1 cellular context compared by ENCODE assay signal in genomic region chr4:40055873-40056721, GRCh38.
TF ChIP-seq lines count a peak whose summit lies in the region.

No MANE protein-coding gene starts in this region.

TF ChIP-seq in HepG2, 621 proteins besides CTCF, POLR2A, EP300 and RAD21 (continued from another document and continues in another):
- TF ChIP-seq PRDM10 (CRISPR knock-in tag; IDR thresholded peaks at IDR 0.05; ENCODE audit: low read depth) (peak; percentile 47; the same call in 1 of the 2 replicates), HDAC1 (CRISPR knock-in tag; IDR thresholded peaks at IDR 0.05) (peak; percentile 34; the same call in 1 of the 2 replicates), CBX2 (IDR thresholded peaks at IDR 0.05; ENCODE audit: low read depth, low read length) (no peak), CBX2 (CRISPR knock-in tag; IDR thresholded peaks at IDR 0.05; ENCODE audit: low read depth) (no peak), KDM4B (CRISPR knock-in tag; IDR thresholded peaks at IDR 0.05) (no peak), NFKBIZ (CRISPR knock-in tag; IDR thresholded peaks at IDR 0.05) (no peak), RNF2 (conservative IDR thresholded peaks at IDR 0.05; ENCODE audit: low read depth) (0 out of 2 replicates have a peak, but pooled peaks have one; percentile 24), CHCHD3 (CRISPR knock-in tag; IDR thresholded peaks at IDR 0.05) (no peak), SP140L (CRISPR knock-in tag; IDR thresholded peaks at IDR 0.05; ENCODE audit: borderline replicate concordance) (no peak), KLF13 (CRISPR knock-in tag; IDR thresholded peaks at IDR 0.05) (0 out of 2 replicates have a peak, but pooled peaks have one; percentile 22), SMYD3 (CRISPR knock-in tag; IDR thresholded peaks at IDR 0.05) (no peak), HNF1A (IDR thresholded peaks at IDR 0.05; ENCODE audit: low read depth) (no peak), HNF1A (CRISPR knock-in tag; IDR thresholded peaks at IDR 0.05; ENCODE audit: borderline replicate concordance) (peak; percentile 61; the same call in 1 of the 2 replicates), ZNF17 (CRISPR knock-in tag; IDR thresholded peaks at IDR 0.05) (0 out of 2 replicates have a peak, but pooled peaks have one; percentile 71), ZNF784 (CRISPR knock-in tag; IDR thresholded peaks at IDR 0.05; ENCODE audit: borderline replicate concordance) (peak; percentile 65; the same call in 1 of the 2 replicates), AFF4 (CRISPR knock-in tag; IDR thresholded peaks at IDR 0.05) (no peak; the same call in 1 of the 2 replicates), ZNF567 (CRISPR knock-in tag; IDR thresholded peaks at IDR 0.05; ENCODE audit: borderline replicate concordance) (no peak), ZNF512 (CRISPR knock-in tag; IDR thresholded peaks at IDR 0.05) (no peak), CEBPB (IDR thresholded peaks at IDR 0.05; ENCODE audit: borderline replicate concordance, low read depth, low read length) (no peak), ATF1 (CRISPR knock-in tag; IDR thresholded peaks at IDR 0.05) (no peak), MYPOP (CRISPR knock-in tag; IDR thresholded peaks at IDR 0.05) (no peak), BCLAF1 (IDR thresholded peaks at IDR 0.05) (no peak), TCF7 (IDR thresholded peaks at IDR 0.05; ENCODE audit: low read depth) (no peak), ONECUT2 (CRISPR knock-in tag; IDR thresholded peaks at IDR 0.05) (no peak), TFAP4 (IDR thresholded peaks at IDR 0.05; ENCODE audit: borderline replicate concordance, low read depth) (0 out of 2 replicates have a peak, but pooled peaks have one; percentile 2), ZNF770 (CRISPR knock-in tag; IDR thresholded peaks at IDR 0.05) (no peak), ZNF740 (CRISPR knock-in tag; IDR thresholded peaks at IDR 0.05) (peak; percentile 95), FOXK1 (CRISPR knock-in tag; IDR thresholded peaks at IDR 0.05; ENCODE audit: borderline replicate concordance, low read depth) (no peak; the same call in 1 of the 2 replicates), ZNF674 (CRISPR knock-in tag; IDR thresholded peaks at IDR 0.05; ENCODE audit: low read depth) (no peak), NFYC (CRISPR knock-in tag; IDR thresholded peaks at IDR 0.05) (no peak)
